Comparison of ENCODE assay signal across 30 cellular contexts in the genomic region with DNA sequence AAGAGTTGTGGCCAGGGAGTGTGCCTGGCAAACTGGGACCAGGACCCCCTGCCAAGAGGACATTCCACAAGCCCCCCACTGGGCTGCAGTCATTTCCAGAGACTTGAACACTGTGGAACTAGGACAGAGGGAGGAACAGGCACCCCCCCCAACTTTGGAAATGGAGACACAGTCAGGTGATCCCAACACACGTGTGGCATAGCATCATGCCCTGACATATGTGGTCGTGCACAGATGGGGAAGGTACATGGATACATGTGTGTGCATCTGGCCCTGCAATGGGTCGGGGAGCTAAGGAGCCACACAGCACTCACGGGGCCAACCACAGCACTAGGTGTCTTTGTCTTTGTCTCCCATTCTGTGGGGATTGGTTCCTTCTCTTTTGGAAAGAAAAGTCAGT. TPM values are rescaled to one million over a fixed set of nuclear protein-coding genes. Genes with fewer than 3 reads are reported as not detected.
"Had no signal": no experiment of that assay in that cellular context is flagged by ENCODE, and none has a peak within 500 bp of the region (broad histone marks: within the 10 kb centered on the region; RNA-seq: fewer than 3 reads in every experiment).

No MANE protein-coding gene starts in this region.

- H3K27ac ChIP-seq: KMS-11, VCaP had no signal

- H3K4me3 Mint-ChIP-seq: activated CD4-positive, alpha-beta memory T cell treated with anti-CD3 and anti-CD28 coated beads, Interleukin-2, amount 10 ng/mL, durations not matched to agents 7 days and 5 days; activated CD4-positive, alpha-beta T cell treated with anti-CD3 and anti-CD28 coated beads for 36 hours; activated naive CD4-positive, alpha-beta T cell treated with anti-CD3 and anti-CD28 coated beads, Interleukin-2, amount 50 U/mL, for 24 hours; activated T-cell treated with anti-CD3 and anti-CD28 coated beads, Interleukin-2, amount 50 U/mL, for 72 hours; brain; central memory CD8-positive, alpha-beta T cell; T-cell had no signal

- FAIRE-seq: astrocyte, TTC549 had no signal

- H3K4me2 ChIP-seq: KMS-11 had no signal

- H3K36me3 Mint-ChIP-seq: activated naive CD4-positive, alpha-beta T cell treated with anti-CD3 and anti-CD28 coated beads, Interleukin-2, amount 50 U/mL, for 24 hours; brain had no signal

- ATAC-seq: activated CD4-positive, alpha-beta T cell treated with anti-CD3 and anti-CD28 coated beads for 36 hours; activated T-cell treated with anti-CD3 and anti-CD28 coated beads, Interleukin-2, amount 50 U/mL, for 72 hours; T-cell had no signal

- DNase-seq: activated CD4-positive, alpha-beta memory T cell treated with anti-CD3 and anti-CD28 coated beads, Interleukin-2, amount 10 ng/mL, durations not matched to agents 7 days and 5 days; activated CD4-positive, alpha-beta T cell treated with anti-CD3 and anti-CD28 coated beads for 36 hours; activated CD4-positive, alpha-beta T cell treated with anti-CD3 and anti-CD28 coated beads, Interleukin-2, amount 50 U/mL, for 1 hour; activated CD4-positive, CD25-positive, alpha-beta regulatory T cell; activated naive CD4-positive, alpha-beta T cell; activated T-cell treated with anti-CD3 and anti-CD28 coated beads, Interleukin-2, amount 50 U/mL, for 72 hours; NCI-H1092; NCI-H1417; NCI-H1930; NCI-H2107; NCI-H2171 treated with DMSO at 0.1 percent for 48 hours; NCI-H226; NCI-H526; NCI-H82; SIG-M5; T-cell; T-helper 2 cell; T1000 had no signal

- H3K4me1 Mint-ChIP-seq: brain had no signal

- H3K9ac ChIP-seq: KMS-11 had no signal

- H3K9me3 Mint-ChIP-seq: activated CD4-positive, alpha-beta memory T cell treated with anti-CD3 and anti-CD28 coated beads, Interleukin-2, amount 10 ng/mL, durations not matched to agents 7 days and 5 days; activated naive CD4-positive, alpha-beta T cell treated with anti-CD3 and anti-CD28 coated beads, Interleukin-2, amount 50 U/mL, for 24 hours; activated T-cell treated with anti-CD3 and anti-CD28 coated beads, Interleukin-2, amount 50 U/mL, for 72 hours; activated T-helper 2 cell treated with anti-CD3 and anti-CD28 coated beads, Interferon-gamma antibody, Interleukin-2, Interleukin-4, amounts not matched to agents 10 μg/mL and 5 μg/mL and 100 μg/mL, durations not matched to agents 14 hours and 24 hours and 36 hours; central memory CD8-positive, alpha-beta T cell; T-cell had no signal

- H3K27ac Mint-ChIP-seq: activated CD4-positive, alpha-beta memory T cell treated with anti-CD3 and anti-CD28 coated beads, Interleukin-2, amount 10 ng/mL, durations not matched to agents 7 days and 5 days; activated CD4-positive, alpha-beta T cell treated with anti-CD3 and anti-CD28 coated beads for 36 hours; activated naive CD4-positive, alpha-beta T cell treated with anti-CD3 and anti-CD28 coated beads, Interleukin-2, amount 50 U/mL, for 24 hours; activated T-cell treated with anti-CD3 and anti-CD28 coated beads, Interleukin-2, amount 50 U/mL, for 72 hours; activated T-helper 2 cell treated with anti-CD3 and anti-CD28 coated beads, Interferon-gamma antibody, Interleukin-2, Interleukin-4, amounts not matched to agents 10 μg/mL and 5 μg/mL and 100 μg/mL, durations not matched to agents 14 hours and 24 hours and 36 hours; brain had no signal

RNA-seq across cellular contexts. Expression of a gene that starts 6.6 kb away (rescaled TPM):
- total RNA-seq: activated CD4-positive, alpha-beta memory T cell treated with anti-CD3 and anti-CD28 coated beads, Interleukin-2, amount 10 ng/mL, durations not matched to agents 7 days and 5 days; activated CD4-positive, alpha-beta T cell treated with anti-CD3 and anti-CD28 coated beads for 36 hours; activated T-cell treated with anti-CD3 and anti-CD28 coated beads, Interleukin-2, amount 50 U/mL, for 72 hours; activated T-helper 2 cell treated with anti-CD3 and anti-CD28 coated beads, Interferon-gamma antibody, Interleukin-2, Interleukin-4, amounts not matched to agents 10 μg/mL and 5 μg/mL and 100 μg/mL, durations not matched to agents 14 hours and 24 hours and 36 hours; astrocyte; MCF 10A; NCI-H460; OCI-LY7 had no signal

RNA-seq across cellular contexts. Expression of a gene that starts 28.9 kb away (rescaled TPM):
- total RNA-seq: activated CD4-positive, alpha-beta memory T cell treated with anti-CD3 and anti-CD28 coated beads, Interleukin-2, amount 10 ng/mL, durations not matched to agents 7 days and 5 days; activated CD4-positive, alpha-beta T cell treated with anti-CD3 and anti-CD28 coated beads for 36 hours; activated T-cell treated with anti-CD3 and anti-CD28 coated beads, Interleukin-2, amount 50 U/mL, for 72 hours; activated T-helper 2 cell treated with anti-CD3 and anti-CD28 coated beads, Interferon-gamma antibody, Interleukin-2, Interleukin-4, amounts not matched to agents 10 μg/mL and 5 μg/mL and 100 μg/mL, durations not matched to agents 14 hours and 24 hours and 36 hours; astrocyte; MCF 10A; NCI-H460; OCI-LY7; RPMI7951 had no signal

RNA-seq across cellular contexts. Expression of a gene that starts 44.5 kb away (rescaled TPM):
- total RNA-seq: activated CD4-positive, alpha-beta memory T cell treated with anti-CD3 and anti-CD28 coated beads, Interleukin-2, amount 10 ng/mL, durations not matched to agents 7 days and 5 days; activated CD4-positive, alpha-beta T cell treated with anti-CD3 and anti-CD28 coated beads for 36 hours; astrocyte; MCF 10A; NCI-H460; OCI-LY7; RPMI7951 had no signal
